Comparison of ENCODE assay signal across 14 cellular contexts in genomic region chr1:92872719-92873118, GRCh38.
"Had no signal": no experiment of that assay in that cellular context is flagged by ENCODE, and none has a peak within 500 bp of the region (broad histone marks: within the 10 kb centered on the region; RNA-seq: fewer than 3 reads in every experiment).

No MANE protein-coding gene starts in this region.

- H3K36me3 ChIP-seq: gastrocnemius medialis, neural progenitor cell, thyroid gland had no signal

- H3K27me3 ChIP-seq: body of pancreas, gastrocnemius medialis, heart left ventricle, neural progenitor cell, spleen, thyroid gland had no signal

- H3K4me3 ChIP-seq: body of pancreas, coronary artery, gastrocnemius medialis, heart left ventricle, neural progenitor cell, spleen, thyroid gland had no signal

- DNase-seq: activated CD4-positive, alpha-beta T cell treated with anti-CD3 and anti-CD28 coated beads, Interleukin-2, amount 50 U/mL, for 48 hours; body of pancreas; erythroblast; gastrocnemius medialis; heart left ventricle; left ventricle myocardium superior; naive thymus-derived CD4-positive, alpha-beta T cell; spleen; stimulated activated CD4-positive, alpha-beta T cell treated with anti-CD3 and anti-CD28 coated beads, Interleukin-4, amount 100 ng/mL, for 4 hours; SW 1271; T-helper 2 cell; thyroid gland had no signal

- H3K9me3 ChIP-seq: body of pancreas, gastrocnemius medialis, thyroid gland had no signal

- H3K27ac ChIP-seq: body of pancreas, coronary artery, gastrocnemius medialis, heart left ventricle, neural progenitor cell, spleen, thyroid gland had no signal
